In genomic region chr11:36719708-36720107, GRCh38 we compare ENCODE assay signal across 16 cellular contexts.
"Had no signal": no experiment of that assay in that cellular context is flagged by ENCODE, and none has a peak within 500 bp of the region (broad histone marks: within the 10 kb centered on the region; RNA-seq: fewer than 3 reads in every experiment).

No MANE protein-coding gene starts in this region.

- H3K4me3 ChIP-seq: colonic mucosa, mucosa of descending colon, sigmoid colon, tibial artery, upper lobe of left lung had no signal

- H3K9me3 ChIP-seq: colonic mucosa, mucosa of descending colon, neutrophil, sigmoid colon, tibial artery, upper lobe of left lung had no signal

- H3K36me3 ChIP-seq: colonic mucosa, neutrophil, sigmoid colon, tibial artery, upper lobe of left lung had no signal

- DNase-seq: caudate nucleus; colonic mucosa; dermis blood vessel endothelial cell; effector CD4-positive, alpha-beta T cell; kidney; mammary epithelial cell; mucosa of descending colon; naive thymus-derived CD8-positive, alpha-beta T cell; sigmoid colon; small intestine; stimulated activated CD4-positive, alpha-beta T cell treated with anti-CD3 and anti-CD28 coated beads, Interleukin-2, amount 100 ng/mL, for 48 hours; stimulated activated naive CD8-positive, alpha-beta T cell treated with anti-CD3 and anti-CD28 coated beads, Interleukin-15, Interleukin-2, amounts not matched to agents 100 U/mL and 50 U/mL, for 24 hours; tibial artery; upper lobe of left lung had no signal

- H3K4me1 Mint-ChIP-seq: naive thymus-derived CD8-positive, alpha-beta T cell; stimulated activated effector memory CD8-positive, alpha-beta T cell treated with anti-CD3 and anti-CD28 coated beads, Interleukin-12 subunit alpha, Interleukin-12 subunit beta, amount 100 ng/mL, for 72 hours had no signal

- H3K27ac Mint-ChIP-seq: naive thymus-derived CD8-positive, alpha-beta T cell; stimulated activated effector memory CD8-positive, alpha-beta T cell treated with anti-CD3 and anti-CD28 coated beads, Interleukin-12 subunit alpha, Interleukin-12 subunit beta, amount 100 ng/mL, for 72 hours had no signal

- H3K9me3 Mint-ChIP-seq: naive thymus-derived CD8-positive, alpha-beta T cell; stimulated activated effector memory CD8-positive, alpha-beta T cell treated with anti-CD3 and anti-CD28 coated beads, Interleukin-12 subunit alpha, Interleukin-12 subunit beta, amount 100 ng/mL, for 72 hours had no signal

- H3K27me3 ChIP-seq: colonic mucosa, sigmoid colon, tibial artery, upper lobe of left lung had no signal

- H3K4me3 Mint-ChIP-seq: naive thymus-derived CD8-positive, alpha-beta T cell; stimulated activated effector memory CD8-positive, alpha-beta T cell treated with anti-CD3 and anti-CD28 coated beads, Interleukin-12 subunit alpha, Interleukin-12 subunit beta, amount 100 ng/mL, for 72 hours had no signal

- H3K4me1 ChIP-seq: colonic mucosa, sigmoid colon, tibial artery had no signal

- H3K27ac ChIP-seq: colonic mucosa, neutrophil, sigmoid colon, tibial artery, upper lobe of left lung had no signal

- ATAC-seq: mucosa of descending colon; naive thymus-derived CD8-positive, alpha-beta T cell; stimulated activated effector memory CD8-positive, alpha-beta T cell treated with anti-CD3 and anti-CD28 coated beads, Interleukin-12 subunit alpha, Interleukin-12 subunit beta, amount 100 ng/mL, for 72 hours; stimulated activated naive CD8-positive, alpha-beta T cell treated with anti-CD3 and anti-CD28 coated beads, Interleukin-15, Interleukin-2, amounts not matched to agents 100 U/mL and 50 U/mL, for 24 hours had no signal
